Comparison of ENCODE assay signal across 35 cellular contexts in the genomic region with DNA sequence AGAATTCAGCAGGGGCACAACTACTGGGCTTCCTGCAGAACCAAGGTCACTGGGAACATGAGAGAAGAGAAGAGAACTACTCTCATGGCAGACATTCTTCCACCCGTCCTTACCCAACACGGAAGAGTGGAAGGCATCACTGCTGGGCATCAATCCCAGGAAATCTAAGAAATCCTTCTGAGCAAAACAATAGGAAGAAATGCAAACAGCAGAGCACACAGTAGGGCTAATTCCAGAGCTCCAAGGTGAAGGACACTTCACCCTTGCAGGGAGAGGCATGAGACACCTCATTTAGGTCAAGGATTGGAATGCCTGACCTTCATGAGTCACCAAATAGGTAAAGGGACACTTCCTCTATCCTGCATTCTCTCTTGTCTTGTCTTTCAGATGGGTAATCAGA. TPM values are rescaled to one million over a fixed set of nuclear protein-coding genes. Genes with fewer than 3 reads are reported as not detected.
"Had no signal": no experiment of that assay in that cellular context is flagged by ENCODE, and none has a peak within 500 bp of the region (broad histone marks: within the 10 kb centered on the region; RNA-seq: fewer than 3 reads in every experiment).

No MANE protein-coding gene starts in this region.

- H3K36me3 ChIP-seq: neutrophil, pancreas, prostate gland, spleen, thoracic aorta, thyroid gland, tibial nerve, upper lobe of left lung, vagina had no signal

- FAIRE-seq: pancreas, urothelium cell line had no signal

- ATAC-seq: naive thymus-derived CD8-positive, alpha-beta T cell; natural killer cell treated with Interleukin-12 subunit alpha and Interleukin-12 subunit beta and Interleukin-15 and Interleukin-18, amount 100 ng/mL, for 72 hours; pancreas; right cardiac atrium; sciatic nerve; stimulated activated memory B cell treated with anti-CD40 and anti-IgM and Interleukin-4, amounts not matched to agents 10 μg/mL and 1 μg/mL and 100 μg/mL, for 72 hours; stimulated activated naive CD8-positive, alpha-beta T cell treated with anti-CD3 and anti-CD28 coated beads, Interleukin-15, amount 100 ng/mL, for 72 hours; stimulated activated naive CD8-positive, alpha-beta T cell treated with anti-CD3 and anti-CD28 coated beads, Interleukin-15, Interleukin-2, amounts not matched to agents 100 U/mL and 50 U/mL, for 24 hours had no signal

- H3K4me2 ChIP-seq: smooth muscle cell had no signal

- H3K9me3 ChIP-seq: prostate gland, thyroid gland, vagina had no signal

- H3K27me3 ChIP-seq: neutrophil, pancreas, spleen, thyroid gland, tibial nerve, upper lobe of left lung, vagina had no signal

- H3K27ac ChIP-seq: neutrophil, pancreas, prostate gland, skin epidermis, spleen, thoracic aorta, thyroid gland, tibial nerve, upper lobe of left lung, vagina had no signal

- DNase-seq: naive thymus-derived CD8-positive, alpha-beta T cell; nephron progenitor cell; nucleus accumbens; pancreas; right cardiac atrium; spleen; stimulated activated CD4-positive, alpha-beta T cell treated with anti-CD3 and anti-CD28 coated beads, Interleukin-12 subunit alpha, Interleukin-12 subunit beta, amount 100 ng/mL, for 4 hours; stimulated activated CD4-positive, alpha-beta T cell treated with anti-CD3 and anti-CD28 coated beads, Interleukin-1b, Interleukin-23, amount 100 ng/mL, for 48 hours; stimulated activated CD4-positive, alpha-beta T cell treated with anti-CD3 and anti-CD28 coated beads, Interleukin-4, amount 100 ng/mL, for 1 hour; stimulated activated CD4-positive, alpha-beta T cell treated with anti-CD3 and anti-CD28 coated beads, Interleukin-4, amount 100 ng/mL, for 4 hours; stimulated activated CD8-positive, alpha-beta memory T cell treated with anti-CD3 and anti-CD28 coated beads, Interleukin-4, amount 100 ng/mL, for 48 hours; stimulated activated naive CD4-positive, alpha-beta T cell; stimulated activated naive CD8-positive, alpha-beta T cell treated with anti-CD3 and anti-CD28 coated beads, Interleukin-15, amount 100 ng/mL, for 72 hours; stimulated activated naive CD8-positive, alpha-beta T cell treated with anti-CD3 and anti-CD28 coated beads, Interleukin-15, Interleukin-2, amounts not matched to agents 100 U/mL and 50 U/mL, for 24 hours; thyroid gland; upper lobe of left lung had no signal

- H3K4me3 ChIP-seq: pancreas, prostate gland, skin epidermis, smooth muscle cell, spleen, thoracic aorta, thyroid gland, tibial nerve, upper lobe of left lung, vagina had no signal

- H3K4me1 ChIP-seq: pancreas, prostate gland, spleen, thyroid gland, tibial nerve, upper lobe of left lung, vagina had no signal

RNA-seq across cellular contexts. Expression of gene ERVV-2, which starts 2.8 kb away (rescaled TPM):
- total RNA-seq: naive thymus-derived CD8-positive, alpha-beta T cell; natural killer cell treated with Interleukin-12 subunit alpha and Interleukin-12 subunit beta and Interleukin-15 and Interleukin-18, amount 100 ng/mL, for 72 hours; neural crest cell; omental fat pad; osteocyte; pancreas; posterior vena cava; prostate gland; right cardiac atrium; sciatic nerve; spleen; subcutaneous adipose tissue; temporal lobe; thoracic aorta; tibial nerve; upper lobe of left lung; ureter; vagina had no signal
- polyA plus RNA-seq: naive thymus-derived CD8-positive, alpha-beta T cell; pancreas; right cardiac atrium; smooth muscle cell; spleen had no signal

RNA-seq across cellular contexts. Expression of gene ERVV-1, which starts 33.7 kb away (rescaled TPM):
- total RNA-seq: naive thymus-derived CD8-positive, alpha-beta T cell; natural killer cell treated with Interleukin-12 subunit alpha and Interleukin-12 subunit beta and Interleukin-15 and Interleukin-18, amount 100 ng/mL, for 72 hours; neural crest cell; omental fat pad; osteocyte; pancreas; posterior vena cava; renal cortical epithelial cell; right cardiac atrium; sciatic nerve; spleen; subcutaneous adipose tissue; temporal lobe; thoracic aorta; thyroid gland; tibial nerve; upper lobe of left lung; vagina had no signal
- polyA plus RNA-seq: naive thymus-derived CD8-positive, alpha-beta T cell; pancreas; right cardiac atrium; spleen had no signal
